ENCODE assay signal across 9 cellular contexts in the genomic region with DNA sequence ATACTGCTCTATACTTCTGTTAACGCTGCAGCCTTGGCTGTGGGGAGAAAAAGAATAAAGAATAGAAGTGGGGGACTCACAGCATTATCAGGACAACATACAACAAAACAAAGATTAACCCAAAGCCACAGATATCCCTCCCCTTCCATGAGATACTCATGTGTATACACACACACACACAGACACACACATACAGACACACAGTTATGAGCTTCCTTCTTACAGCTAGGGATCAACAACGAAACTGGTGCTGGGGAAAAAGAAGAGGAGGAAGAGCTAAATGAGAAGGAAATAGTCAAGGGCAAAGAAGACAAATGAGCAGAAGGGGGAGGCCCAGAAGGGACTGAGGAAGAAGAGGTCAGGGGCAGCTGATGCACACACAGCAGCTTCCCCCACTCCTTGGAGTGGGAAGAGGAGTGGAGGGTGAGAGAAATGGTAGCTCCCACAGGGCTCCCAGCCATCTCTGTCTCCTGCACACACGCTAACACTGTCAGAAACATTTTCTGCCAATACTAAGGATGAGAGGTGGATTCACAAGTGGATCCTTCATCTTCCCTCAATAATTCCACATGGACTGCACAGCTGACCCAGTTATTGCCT.
A peak's percentile ranks its signal among the peaks of the same experiment; 100 is the strongest.
DNase-seq lines count a peak whose midpoint lies in the region; ATAC-seq and TF ChIP-seq lines count a peak whose summit lies in the region.
"Had no signal": no experiment of that assay in that cellular context is flagged by ENCODE, and none has a peak within 500 bp of the region (broad histone marks: within the 10 kb centered on the region; RNA-seq: fewer than 3 reads in every experiment).

No MANE protein-coding gene starts in this region.

- no peak overlapping the region for H3K9ac ChIP-seq in fibroblast of lung (ENCODE audit: insufficient read depth, low read length)

- no peak for TF ChIP-seq EP300 in transverse colon (IDR thresholded peaks at IDR 0.05; ENCODE audit: low read depth)

- no peaks in the 10 kb centered on the region for H3K36me3 Mint-ChIP-seq in nephron progenitor cell (ENCODE audit: low read depth)

- TF ChIP-seq POLR2A in transverse colon (IDR thresholded peaks at IDR 0.05): no peak

- H3K27me3 ChIP-seq in fibroblast of lung (ENCODE audit: control insufficient read depth, insufficient read depth, low read length) (no peaks in the 10 kb centered on the region), transverse colon (no peaks in the 10 kb centered on the region), brain microvascular endothelial cell (replicated peaks) (no peaks in the 10 kb centered on the region)

- H3K9me3 ChIP-seq in fibroblast of lung (ENCODE audit: control insufficient read depth, insufficient read depth, low read depth, low read length) (no peaks in the 10 kb centered on the region), transverse colon (no peaks in the 10 kb centered on the region)

- peak; percentile 34 for DNase-seq in NCI-H82 (lab: John Stamatoyannopoulos, UW)
- no peak for DNase-seq in NCI-H82 treated with DMSO at 0.1 percent for 48 hours (lab: John Stamatoyannopoulos, UW; ENCODE audit: unreplicated experiment)
- DNase-seq in fibroblast of lung (ENCODE audit: low read depth in 2 of 2): peak in 1 of 2 donors; percentile 22
- no peak for DNase-seq in nephron progenitor cell
- DNase-seq in transverse colon: no peak
- DNase-seq in brain microvascular endothelial cell: no peak
- DNase-seq in posterior vena cava (ENCODE audit: low spot score): no peak
- DNase-seq: naive thymus-derived CD4-positive, alpha-beta T cell had no signal

- peak overlapping the region; percentile 84 for H2AFZ ChIP-seq in fibroblast of lung (ENCODE audit: low read length)

- peak overlapping the region; percentile 93 for H3K4me2 ChIP-seq in fibroblast of lung (ENCODE audit: extremely low read depth, insufficient read depth, low read length)

- no peaks in the 10 kb centered on the region for H3K9me3 Mint-ChIP-seq in nephron progenitor cell
- H3K9me3 Mint-ChIP-seq: naive thymus-derived CD4-positive, alpha-beta T cell had no signal

- H3K4me3 Mint-ChIP-seq in nephron progenitor cell: peak overlapping the region; percentile 10
- H3K4me3 Mint-ChIP-seq: naive thymus-derived CD4-positive, alpha-beta T cell had no signal

- H3K36me3 ChIP-seq in fibroblast of lung (ENCODE audit: control insufficient read depth, insufficient read depth, low read length) (no peaks in the 10 kb centered on the region), transverse colon (no peaks in the 10 kb centered on the region), brain microvascular endothelial cell (replicated peaks) (no peaks in the 10 kb centered on the region)

- H3K27me3 Mint-ChIP-seq in nephron progenitor cell (ENCODE audit: low read depth, poor library complexity): no peaks in the 10 kb centered on the region
- H3K27me3 Mint-ChIP-seq: naive thymus-derived CD4-positive, alpha-beta T cell had no signal

- H3K27ac ChIP-seq in fibroblast of lung (ENCODE audit: insufficient read depth, low read length) (no peak overlapping the region), transverse colon (peak overlapping the region; percentile 73 to 86 (median 80)), brain microvascular endothelial cell (no peak overlapping the region)

- no peak for TF ChIP-seq CTCF in fibroblast of lung (conservative IDR thresholded peaks at IDR 0.05 in 1 of 2, IDR thresholded peaks at IDR 0.05 in 1 of 2; ENCODE audit: low read depth in 1 of 2, low read length in 2 of 2)
- TF ChIP-seq CTCF in nephron progenitor cell (IDR thresholded peaks at IDR 0.05): no peak
- TF ChIP-seq CTCF in transverse colon (IDR thresholded peaks at IDR 0.05): no peak
- no peak for TF ChIP-seq CTCF in brain microvascular endothelial cell (IDR thresholded peaks at IDR 0.05; ENCODE audit: low read depth, low read length, missing control alignments)

- no peak for ATAC-seq in GM19452 (IDR thresholded peaks at IDR 0.05; ENCODE audit: unreplicated experiment)
- ATAC-seq: naive thymus-derived CD4-positive, alpha-beta T cell had no signal

- 63 to 68% methylated on average over 3 of the region's 3 CpGs for WGBS in transverse colon (ENCODE audit: low coverage in 1 of 2), 2 donors

- H3K79me2 ChIP-seq in fibroblast of lung (ENCODE audit: control insufficient read depth, insufficient read depth, low read length): no peaks in the 10 kb centered on the region

- H3K4me3 ChIP-seq in fibroblast of lung (replicated peaks in 1 of 4; ENCODE audit: control extremely low read depth in 1 of 4, insufficient read depth in 1 of 4, low read depth in 3 of 4, low read length in 4 of 4) (peak overlapping the region in 1 of 4 experiments; percentile 39), transverse colon (no peak overlapping the region), brain microvascular endothelial cell (ENCODE audit: low read depth, low read length) (no peak overlapping the region)

- no peaks in the 10 kb centered on the region for H4K20me1 ChIP-seq in fibroblast of lung (ENCODE audit: control insufficient read depth, extremely low read depth, insufficient read depth, low read length)

- in situ Hi-C loops in transverse colon (cut with MboI; ENCODE audit: low pct_ligation_motif_present in 1 of 4, low pct_unique_long_range_greater_than_20kb in 1 of 4, low sequenced_read_pairs in 3 of 4) (no loop called here), brain microvascular endothelial cell (cut with HindIII; ENCODE audit: low pct_ligation_motif_present, low sequenced_read_pairs) (no loop called here)

- H3K27ac Mint-ChIP-seq in nephron progenitor cell: peak overlapping the region; percentile 33
- H3K27ac Mint-ChIP-seq: naive thymus-derived CD4-positive, alpha-beta T cell had no signal

- peaks cover 40% of the 10 kb centered on the region for H3K4me1 Mint-ChIP-seq in nephron progenitor cell

- H3K4me1 ChIP-seq in fibroblast of lung (ENCODE audit: control insufficient read depth, extremely low read depth, insufficient read depth, low read length) (peaks cover 9% of the 10 kb centered on the region), transverse colon (peaks cover 7 to 33% (median 13%) of the 10 kb centered on the region in 4 donors)

- intact Hi-C loops in transverse colon (cut with DNase I; ENCODE audit: low total_unique reads) (no loop called here), posterior vena cava (cut with DNase I) (no loop called here)

Comparison
In these comparisons a context has a peak if more than half of its experiments do, and no peak if none do; other contexts are left out.
1. H3K27ac ChIP-seq: peak in transverse colon (4 of 4); none in fibroblast of lung (single experiment) and brain microvascular endothelial cell (single experiment).